ENCODE assay signal across 9 cellular contexts in genomic region chr2:217393585-217394032, GRCh38.
DNase-seq lines count a peak whose midpoint lies in the region; ATAC-seq, FAIRE-seq and TF ChIP-seq lines count a peak whose summit lies in the region.
"Had no signal": no experiment of that assay in that cellular context is flagged by ENCODE, and none has a peak within 500 bp of the region (broad histone marks: within the 10 kb centered on the region; RNA-seq: fewer than 3 reads in every experiment).

No MANE protein-coding gene starts in this region.

- H3K27me3 ChIP-seq in mammary epithelial cell (ENCODE audit: insufficient read depth, low read length) = no peaks in the 10 kb centered on the region
- no peaks in the 10 kb centered on the region for H3K27me3 ChIP-seq in keratinocyte (ENCODE audit: control insufficient read depth, extremely low read depth, insufficient read depth, low read length)
- no peaks in the 10 kb centered on the region for H3K27me3 ChIP-seq in suprapubic skin

- H3K9ac ChIP-seq in mammary epithelial cell (ENCODE audit: insufficient read depth, low read length) = peak overlapping the region; percentile 34
- peak overlapping the region; percentile 61 for H3K9ac ChIP-seq in keratinocyte (ENCODE audit: control insufficient read depth, extremely low read depth, insufficient read depth, low read length)

- H3K4me2 ChIP-seq in mammary epithelial cell (ENCODE audit: insufficient read depth, low read depth, low read length) (peak overlapping the region; percentile 65), keratinocyte (ENCODE audit: control insufficient read depth, extremely low read depth, insufficient read depth, low read depth, low read length) (peak overlapping the region; percentile 73)

- peak; percentile 96 for FAIRE-seq in keratinocyte (lab: Jason Lieb, UNC)

- H3K9me1 ChIP-seq in keratinocyte (ENCODE audit: control insufficient read depth, extremely low read depth, insufficient read depth, low read length) = no peaks in the 10 kb centered on the region

- no peak for ATAC-seq in stimulated activated naive CD8-positive, alpha-beta T cell treated with anti-CD3 and anti-CD28 coated beads, Interleukin-15, amount 100 ng/mL, for 72 hours
- no peak for ATAC-seq in HG02885 (IDR thresholded peaks at IDR 0.05; ENCODE audit: poor library complexity, unreplicated experiment)

- intact Hi-C loops in mammary epithelial cell (cut with micrococcal nuclease) = loop anchor here (1.0 to 5.0 kb wide), 7 partner anchors 10 to 711 kb away; no protein-coding TSS in a partner anchor

- peaks cover 7 to 36% of the 10 kb centered on the region in 2 donors for H3K9me3 Mint-ChIP-seq in stimulated activated naive CD8-positive, alpha-beta T cell treated with anti-CD3 and anti-CD28 coated beads, Interleukin-15, amount 100 ng/mL, for 72 hours

- CTCF ChIA-PET in mammary epithelial cell (lab: Charles Lee; ENCODE audit: low non-redundant PET) = interaction anchor here (0.5 to 0.7 kb wide), 3 partner anchors 23 to 1317 kb away, joined by 3 to 6 read pairs (median 4); no protein-coding TSS in a partner anchor

- BruUV-seq in mammary epithelial cell (replicated peaks; lab: Mats Ljungman, UMichigan) = no TSS peak

- H2AFZ ChIP-seq in mammary epithelial cell (ENCODE audit: low read depth, low read length) = peak overlapping the region; percentile 57
- peak overlapping the region; percentile 69 for H2AFZ ChIP-seq in keratinocyte (ENCODE audit: control insufficient read depth, low read length)

- no peak overlapping the region for H3K27ac Mint-ChIP-seq in stimulated activated naive CD8-positive, alpha-beta T cell treated with anti-CD3 and anti-CD28 coated beads, Interleukin-15, amount 100 ng/mL, for 72 hours

- peaks cover 13% of the 10 kb centered on the region for H3K9me3 ChIP-seq in mammary epithelial cell (replicated peaks; ENCODE audit: insufficient read depth, low read length)
- peaks cover 3% of the 10 kb centered on the region for H3K9me3 ChIP-seq in keratinocyte (ENCODE audit: control insufficient read depth, low read depth, low read length)
- no peaks in the 10 kb centered on the region for H3K9me3 ChIP-seq in suprapubic skin

- no peak for TF ChIP-seq EP300 in suprapubic skin (IDR thresholded peaks at IDR 0.05)

- H4K20me1 ChIP-seq in mammary epithelial cell (ENCODE audit: insufficient read depth, low read length) (no peaks in the 10 kb centered on the region), keratinocyte (ENCODE audit: control insufficient read depth, extremely low read depth, insufficient read depth, low read length) (no peaks in the 10 kb centered on the region)

- dilution Hi-C loops in mammary epithelial cell (cut with HindIII; ENCODE audit: low sequenced_read_pairs) = no loop called here
- dilution Hi-C loops in keratinocyte (cut with MboI; ENCODE audit: extremely low pct_ligation_motif_present, low sequenced_read_pairs) = no loop called here

- H3K4me3 Mint-ChIP-seq in stimulated activated naive CD8-positive, alpha-beta T cell treated with anti-CD3 and anti-CD28 coated beads, Interleukin-15, amount 100 ng/mL, for 72 hours = no peak overlapping the region

- H3K4me3 ChIP-seq in HFF-Myc (replicated peaks; ENCODE audit: low read depth, low read length) = no peak overlapping the region
- H3K4me3 ChIP-seq in mammary epithelial cell (replicated peaks in 1 of 3; ENCODE audit: insufficient read depth in 1 of 3, low read depth in 2 of 3, low read length in 3 of 3) = peak overlapping the region; percentile 27 to 42 (median 36)
- H3K4me3 ChIP-seq in keratinocyte (ENCODE audit: control insufficient read depth in 2 of 3, extremely low read depth in 1 of 3, insufficient read depth in 2 of 3, low read depth in 1 of 3, low read length in 3 of 3) = peak overlapping the region; percentile 33 to 55 (median 47)
- no peak overlapping the region for H3K4me3 ChIP-seq in suprapubic skin

- H3K4me1 ChIP-seq in mammary epithelial cell (ENCODE audit: insufficient read depth, low read length) (peaks cover 21% of the 10 kb centered on the region), keratinocyte (ENCODE audit: control insufficient read depth, extremely low read depth, insufficient read depth, low read length) (peaks cover 14% of the 10 kb centered on the region), suprapubic skin (peaks cover 15% of the 10 kb centered on the region)

- DNase-seq in HFF-Myc (ENCODE audit: extremely low read depth, low read depth) (peak; percentile 81), mammary epithelial cell (peak; percentile 91), keratinocyte (ENCODE audit: low read depth, low spot score) (peak; percentile 94), suprapubic skin (ENCODE audit: low spot score in 2 of 2) (peak; percentile 82 to 84), NCI-H748 (lab: John Stamatoyannopoulos, UW; ENCODE audit: unreplicated experiment) (no peak), foreskin melanocyte (no peak)
- DNase-seq in stimulated activated naive CD8-positive, alpha-beta T cell treated with anti-CD3 and anti-CD28 coated beads, Interleukin-15, amount 100 ng/mL, for 72 hours = no peak
- DNase-seq: SHP77 treated with DMSO at 0.1 percent for 48 hours had no signal

- TF ChIP-seq CTCF in HFF-Myc (IDR thresholded peaks at IDR 0.05; ENCODE audit: low read depth, low read length, missing control alignments) = no peak
- TF ChIP-seq CTCF in mammary epithelial cell (conservative IDR thresholded peaks at IDR 0.05 in 1 of 2, IDR thresholded peaks at IDR 0.05 in 1 of 2; ENCODE audit: extremely low read depth in 1 of 2, insufficient read depth in 1 of 2, low read depth in 1 of 2, low read length in 2 of 2) = no peak
- TF ChIP-seq CTCF in keratinocyte (optimal IDR thresholded peaks at IDR 0.05 in 1 of 3, IDR thresholded peaks at IDR 0.05 in 1 of 3, conservative IDR thresholded peaks at IDR 0.05 in 1 of 3; ENCODE audit: extremely low read depth in 1 of 3, insufficient read depth in 2 of 3, low read length in 3 of 3) = no peak
- no peak for TF ChIP-seq CTCF in suprapubic skin (IDR thresholded peaks at IDR 0.05)

- H3K27ac ChIP-seq in mammary epithelial cell (ENCODE audit: insufficient read depth, low read depth, low read length) (peak overlapping the region; percentile 73), keratinocyte (ENCODE audit: control insufficient read depth, insufficient read depth, low read length) (peak overlapping the region; percentile 88), suprapubic skin (peak overlapping the region; percentile 63)

- H3K79me2 ChIP-seq in mammary epithelial cell (ENCODE audit: insufficient read depth, low read length) (peaks cover 18% of the 10 kb centered on the region), keratinocyte (ENCODE audit: control insufficient read depth, insufficient read depth, low read length) (no peaks in the 10 kb centered on the region)

- peak in 1 of 2 donors; percentile 17 for TF ChIP-seq POLR2A in suprapubic skin (IDR thresholded peaks at IDR 0.05)

- in situ Hi-C loops in mammary epithelial cell (cut with MboI; ENCODE audit: low sequenced_read_pairs in 2 of 2) = no loop called here

- H3K36me3 ChIP-seq in mammary epithelial cell (ENCODE audit: insufficient read depth, low read length) (no peaks in the 10 kb centered on the region), keratinocyte (ENCODE audit: control insufficient read depth in 2 of 2, extremely low read depth in 1 of 2, insufficient read depth in 2 of 2, low read length in 2 of 2) (no peaks in the 10 kb centered on the region), suprapubic skin (no peaks in the 10 kb centered on the region)

- H3K4me1 Mint-ChIP-seq in stimulated activated naive CD8-positive, alpha-beta T cell treated with anti-CD3 and anti-CD28 coated beads, Interleukin-15, amount 100 ng/mL, for 72 hours = peaks cover 4% of the 10 kb centered on the region

- H3K27me3 Mint-ChIP-seq in stimulated activated naive CD8-positive, alpha-beta T cell treated with anti-CD3 and anti-CD28 coated beads, Interleukin-15, amount 100 ng/mL, for 72 hours = no peaks in the 10 kb centered on the region

- WGBS in mammary epithelial cell (ENCODE audit: low coverage, missing lambda C conversion rate) = 0% methylated on average over 2 of the region's 4 CpGs
- 18% methylated on average over 4 of the region's 4 CpGs for WGBS in suprapubic skin

Comparison
In these comparisons a context has a peak if more than half of its experiments do, and no peak if none do; other contexts are left out.
1. DNase-seq: peak in HFF-Myc (single experiment), mammary epithelial cell (single experiment), keratinocyte (single experiment) and suprapubic skin (2 of 2); none in stimulated activated naive CD8-positive, alpha-beta T cell treated with anti-CD3 and anti-CD28 coated beads, Interleukin-15, amount 100 ng/mL, for 72 hours (0 of 2), NCI-H748 (single experiment) and foreskin melanocyte (single experiment).
2. H3K4me3 ChIP-seq: peak in mammary epithelial cell (3 of 3) and keratinocyte (3 of 3); none in HFF-Myc (single experiment) and suprapubic skin (single experiment).
3. Peak in every context shown above with its lines, with median percentiles within 50 percentile points of each other: H3K27ac ChIP-seq.